Comparison of ENCODE assay signal across 9 cellular contexts in genomic region chr1:226457307-226457712, GRCh38. TPM values are rescaled to one million over a fixed set of nuclear protein-coding genes. Genes with fewer than 3 reads are reported as not detected.
DNase-seq lines count a peak whose midpoint lies in the region; ATAC-seq and TF ChIP-seq lines count a peak whose summit lies in the region.
"Had no signal": no experiment of that assay in that cellular context is flagged by ENCODE, and none has a peak within 500 bp of the region (broad histone marks: within the 10 kb centered on the region; RNA-seq: fewer than 3 reads in every experiment).

No MANE protein-coding gene starts in this region.

- peak; percentile 16 for DNase-seq in NCI-H748 (lab: John Stamatoyannopoulos, UW; ENCODE audit: unreplicated experiment)
- DNase-seq in NCI-H748 treated with DMSO at 0.1 percent for 48 hours (lab: John Stamatoyannopoulos, UW) = no peak
- peak; percentile 4 for DNase-seq in activated CD8-positive, alpha-beta memory T cell treated with anti-CD3 and anti-CD28 coated beads, Interleukin-2, amount 50 U/mL, for 1 hour (ENCODE audit: extremely low read depth)
- DNase-seq in hepatocyte (ENCODE audit: low spot score) = no peak
- peak; percentile 1 for DNase-seq in stimulated activated naive CD4-positive, alpha-beta T cell treated with Interleukin-2 at 50 U/mL for 16 hours (lab: John Stamatoyannopoulos, UW)
- DNase-seq in hippocampal formation (lab: John Stamatoyannopoulos, UW) = no peak
- DNase-seq in dedifferentiated amniotic fluid mesenchymal stem cell (ENCODE audit: extremely low spot score) = no peak
- DNase-seq in left cardiac atrium = no peak

- H3K9me2 ChIP-seq in hepatocyte (replicated peaks; ENCODE audit: insufficient read depth) = no peaks in the 10 kb centered on the region

- no peak overlapping the region for H2AFZ ChIP-seq in hepatocyte

- H3K9me3 ChIP-seq in hepatocyte (ENCODE audit: low read depth) = no peaks in the 10 kb centered on the region

- H3K27me3 ChIP-seq in hepatocyte = no peaks in the 10 kb centered on the region

- H3K4me2 ChIP-seq in hepatocyte = no peak overlapping the region

- no peaks in the 10 kb centered on the region for H3K4me1 ChIP-seq in hepatocyte (ENCODE audit: insufficient read depth)

- TF ChIP-seq CTCF in hepatocyte (IDR thresholded peaks at IDR 0.05; ENCODE audit: poor library complexity) = peak; percentile 8

- WGBS in hepatocyte (ENCODE audit: low lambda C conversion rate, missing lambda C conversion rate) = 53% methylated on average over 14 of the region's 14 CpGs

- no peak overlapping the region for H3K27ac ChIP-seq in hepatocyte

- intact Hi-C loops in left cardiac atrium (cut with DNase I) = no loop called here

- no peaks in the 10 kb centered on the region for H3K36me3 ChIP-seq in hepatocyte (replicated peaks; ENCODE audit: insufficient read depth, low read depth)

- H3K4me3 ChIP-seq in hepatocyte = no peak overlapping the region

- no peaks in the 10 kb centered on the region for H4K20me1 ChIP-seq in hepatocyte (ENCODE audit: insufficient read depth, poor library complexity, severe bottlenecking)

- no peaks in the 10 kb centered on the region for H3K79me2 ChIP-seq in hepatocyte

- no peak for ATAC-seq in left cardiac atrium
- ATAC-seq: Panc1 had no signal

RNA-seq across cellular contexts. Expression of gene PARP1, which starts 49.4 kb away (rescaled TPM):
- total RNA-seq in hepatocyte (61.9 and 93.0 TPM in 2 replicates), left cardiac atrium (10 to 100 TPM; 52.9 to 61.1 TPM)
- 59.7 and 65.5 TPM in 2 replicates for polyA plus RNA-seq in hepatocyte

Comparison
In these comparisons a context has a peak if more than half of its experiments do, and no peak if none do; other contexts are left out.
1. DNase-seq: peak in NCI-H748 (single experiment), activated CD8-positive, alpha-beta memory T cell treated with anti-CD3 and anti-CD28 coated beads, Interleukin-2, amount 50 U/mL, for 1 hour (single experiment) and stimulated activated naive CD4-positive, alpha-beta T cell treated with Interleukin-2 at 50 U/mL for 16 hours (single experiment); none in NCI-H748 treated with DMSO at 0.1 percent for 48 hours (single experiment), hepatocyte (single experiment), hippocampal formation (0 of 2), dedifferentiated amniotic fluid mesenchymal stem cell (single experiment) and left cardiac atrium (single experiment).